In the genomic region with DNA sequence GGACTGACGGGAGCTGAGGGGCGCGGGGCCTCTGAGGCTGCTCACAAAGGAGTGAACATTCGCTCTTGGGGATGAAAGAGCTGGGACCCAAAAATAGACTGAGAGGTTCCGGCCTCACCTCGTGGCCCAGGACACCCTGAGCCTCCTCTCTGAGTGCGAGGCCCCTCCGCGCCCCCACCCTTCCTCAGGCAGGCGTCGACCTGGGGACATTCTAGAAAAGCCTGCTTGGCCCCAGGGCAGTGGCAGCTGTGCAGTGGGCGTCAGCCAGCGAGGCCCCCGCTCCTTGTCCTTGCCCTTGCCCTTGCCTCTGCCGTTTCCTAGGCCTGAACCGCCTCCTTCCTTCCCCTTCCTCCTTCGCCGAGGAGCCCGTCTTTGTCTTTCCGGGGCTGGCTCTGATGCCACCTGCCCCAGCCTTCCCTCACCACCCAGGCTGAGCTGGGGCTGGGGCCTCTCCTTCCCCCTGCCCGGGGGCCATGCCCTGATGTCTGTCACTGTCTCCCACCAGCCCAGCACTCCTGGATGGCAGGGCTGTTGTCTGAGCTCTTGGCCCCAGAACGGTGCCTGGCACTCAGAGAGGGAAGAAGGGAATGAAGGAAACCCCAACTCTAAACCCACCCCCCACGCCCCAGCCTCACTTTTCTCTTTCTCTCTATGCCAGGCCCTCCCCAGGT, we compare ENCODE assay signal across 22 cellular contexts.
A peak's percentile ranks its signal among the peaks of the same experiment; 100 is the strongest.
DNase-seq lines count a peak whose midpoint lies in the region; ATAC-seq, FAIRE-seq and TF ChIP-seq lines count a peak whose summit lies in the region.
"Had no signal": no experiment of that assay in that cellular context is flagged by ENCODE, and none has a peak within 500 bp of the region (broad histone marks: within the 10 kb centered on the region; RNA-seq: fewer than 3 reads in every experiment).

No MANE protein-coding gene starts in this region.

- H3K9me3 ChIP-seq in BLaER1: no peaks in the 10 kb centered on the region
- H3K9me3 ChIP-seq in kidney (ENCODE audit: control insufficient read depth in 1 of 2, low read length in 2 of 2): peaks cover 0 to 9% of the 10 kb centered on the region in 2 donors
- H3K9me3 ChIP-seq: body of pancreas, prostate gland had no signal

- H3K27ac ChIP-seq in BLaER1 (peak overlapping the region; percentile 95), kidney (ENCODE audit: low read depth in 2 of 2, low read length in 2 of 2) (no peak overlapping the region)
- H3K27ac ChIP-seq: body of pancreas, prostate gland had no signal

- H3K36me3 ChIP-seq in BLaER1 (no peaks in the 10 kb centered on the region; the same call in 1 of the 2 replicates), kidney (ENCODE audit: control insufficient read depth in 1 of 2, insufficient read depth in 2 of 2, low read length in 2 of 2) (no peaks in the 10 kb centered on the region)
- H3K36me3 ChIP-seq: prostate gland had no signal

- no peaks in the 10 kb centered on the region for H3K27me3 ChIP-seq in BLaER1
- H3K27me3 ChIP-seq: body of pancreas had no signal

- FAIRE-seq in kidney (lab: Jason Lieb, UNC): no peak
- FAIRE-seq: GM19239, small intestine had no signal

- H3K4me3 ChIP-seq in BLaER1 (no peak overlapping the region), kidney (ENCODE audit: low read length in 2 of 2) (no peak overlapping the region)
- H3K4me3 ChIP-seq: body of pancreas, prostate gland had no signal

- peaks cover 0 to under 1% of the 10 kb centered on the region in 2 donors for H3K9me3 Mint-ChIP-seq in activated T-cell treated with anti-CD3 and anti-CD28 coated beads, Interleukin-2, amount 50 U/mL, for 72 hours
- H3K9me3 Mint-ChIP-seq: activated CD4-positive, alpha-beta T cell treated with anti-CD3 and anti-CD28 coated beads, Interleukin-2, amount 10 ng/mL, durations not matched to agents 7 days and 5 days; CD4-positive, alpha-beta T cell had no signal

- no peaks in the 10 kb centered on the region for H3K27me3 Mint-ChIP-seq in activated T-cell treated with anti-CD3 and anti-CD28 coated beads, Interleukin-2, amount 50 U/mL, for 72 hours (ENCODE audit: low read depth)
- H3K27me3 Mint-ChIP-seq: activated CD4-positive, alpha-beta T cell treated with anti-CD3 and anti-CD28 coated beads, Interleukin-2, amount 10 ng/mL, durations not matched to agents 7 days and 5 days; CD4-positive, alpha-beta T cell had no signal

- H3K4me1 ChIP-seq in BLaER1: peaks cover 49% of the 10 kb centered on the region
- H3K4me1 ChIP-seq in kidney (ENCODE audit: control insufficient read depth in 1 of 2, insufficient read depth in 1 of 2, low read depth in 1 of 2, low read length in 2 of 2): no peaks in the 10 kb centered on the region
- H3K4me1 ChIP-seq: body of pancreas, prostate gland had no signal

- DNase-seq in D341Med (ENCODE audit: low spot score) (peak; percentile 17), kidney (peak; percentile 59), retina (peak; percentile 60), NCI-H446 (lab: John Stamatoyannopoulos, UW) (no peak), SHP77 treated with DMSO at 0.1 percent for 48 hours (lab: John Stamatoyannopoulos, UW) (no peak)
- no peak for DNase-seq in activated T-cell treated with anti-CD3 and anti-CD28 coated beads, Interleukin-2, amount 50 U/mL, for 72 hours
- DNase-seq: activated CD4-positive, alpha-beta T cell treated with anti-CD3 and anti-CD28 coated beads, Interleukin-2, amount 10 ng/mL, durations not matched to agents 7 days and 5 days; activated gamma-delta T cell; body of pancreas; effector memory CD4-positive, alpha-beta T cell; foreskin melanocyte; NCI-H1092 treated with DMSO at 0.1 percent for 48 hours; NCI-H187 treated with DMSO at 0.1 percent for 48 hours; NCI-H69; nephron progenitor cell; small intestine; T-helper 17 cell had no signal

- H4K20me1 ChIP-seq in BLaER1: no peaks in the 10 kb centered on the region

- H3K4me3 Mint-ChIP-seq in activated T-cell treated with anti-CD3 and anti-CD28 coated beads, Interleukin-2, amount 50 U/mL, for 72 hours: no peak overlapping the region
- H3K4me3 Mint-ChIP-seq: activated CD4-positive, alpha-beta T cell treated with anti-CD3 and anti-CD28 coated beads, Interleukin-2, amount 10 ng/mL, durations not matched to agents 7 days and 5 days; CD4-positive, alpha-beta T cell; nephron progenitor cell; T-helper 17 cell had no signal

- H3K9ac ChIP-seq in BLaER1: peak overlapping the region; percentile 79
- no peak overlapping the region for H3K9ac ChIP-seq in kidney (ENCODE audit: low read length in 2 of 2)

- H3K4me2 ChIP-seq in BLaER1: peak overlapping the region; percentile 82

- H3K4me1 Mint-ChIP-seq in activated T-cell treated with anti-CD3 and anti-CD28 coated beads, Interleukin-2, amount 50 U/mL, for 72 hours (ENCODE audit: low read depth): no peaks in the 10 kb centered on the region
- H3K4me1 Mint-ChIP-seq: activated CD4-positive, alpha-beta T cell treated with anti-CD3 and anti-CD28 coated beads, Interleukin-2, amount 10 ng/mL, durations not matched to agents 7 days and 5 days; T-helper 17 cell had no signal

- intact Hi-C loops in kidney (cut with DNase I): no loop called here

- H3K27ac Mint-ChIP-seq in activated T-cell treated with anti-CD3 and anti-CD28 coated beads, Interleukin-2, amount 50 U/mL, for 72 hours: no peak overlapping the region
- H3K27ac Mint-ChIP-seq: activated CD4-positive, alpha-beta T cell treated with anti-CD3 and anti-CD28 coated beads, Interleukin-2, amount 10 ng/mL, durations not matched to agents 7 days and 5 days; CD4-positive, alpha-beta T cell; nephron progenitor cell; T-helper 17 cell had no signal

- no peak for TF ChIP-seq CTCF in kidney (IDR thresholded peaks at IDR 0.05; ENCODE audit: borderline replicate concordance, extremely low read depth, insufficient read depth)

- no peak for ATAC-seq in activated T-cell treated with anti-CD3 and anti-CD28 coated beads, Interleukin-2, amount 50 U/mL, for 72 hours (replicated peaks in 1 of 2)
- ATAC-seq: body of pancreas, esophagus mucosa, T-helper 17 cell had no signal

- no peaks in the 10 kb centered on the region for H3K36me3 Mint-ChIP-seq in activated T-cell treated with anti-CD3 and anti-CD28 coated beads, Interleukin-2, amount 50 U/mL, for 72 hours (ENCODE audit: insufficient read depth in 2 of 2)

Comparison
In these comparisons a context has a peak if more than half of its experiments do, and no peak if none do; other contexts are left out.
1. DNase-seq: peak in D341Med (single experiment), kidney (single experiment) and retina (single experiment); none in activated T-cell treated with anti-CD3 and anti-CD28 coated beads, Interleukin-2, amount 50 U/mL, for 72 hours (0 of 2), NCI-H446 (0 of 2) and SHP77 treated with DMSO at 0.1 percent for 48 hours (single experiment).